Comparison of ENCODE assay signal across 22 cellular contexts in genomic region chr1:17190526-17190995, GRCh38. TPM values are rescaled to one million over a fixed set of nuclear protein-coding genes. Genes with fewer than 3 reads are reported as not detected.
DNase-seq lines count a peak whose midpoint lies in the region; ATAC-seq, FAIRE-seq and TF ChIP-seq lines count a peak whose summit lies in the region.
"Had no signal": no experiment of that assay in that cellular context is flagged by ENCODE, and none has a peak within 500 bp of the region (broad histone marks: within the 10 kb centered on the region; RNA-seq: fewer than 3 reads in every experiment).

No MANE protein-coding gene starts in this region.

- H3K4me3 ChIP-seq in IMR-90 (ENCODE audit: insufficient read depth, low read depth, low read length) = no peak overlapping the region
- no peak overlapping the region for H3K4me3 ChIP-seq in brain microvascular endothelial cell (ENCODE audit: low read depth, low read length)
- no peak overlapping the region for H3K4me3 ChIP-seq in smooth muscle cell
- no peak overlapping the region for H3K4me3 ChIP-seq in foreskin fibroblast (ENCODE audit: low read depth in 1 of 2, low read length in 2 of 2)
- H3K4me3 ChIP-seq in kidney (ENCODE audit: low read length in 2 of 2) = no peak overlapping the region

- no peak for TF ChIP-seq RAD21 in IMR-90 (IDR thresholded peaks at IDR 0.05; ENCODE audit: low read length)

- dilution Hi-C loops in IMR-90 (cut with HindIII; ENCODE audit: low sequenced_read_pairs, unreplicated experiment) = no loop called here

- peak overlapping the region; percentile 94 for H3K27ac ChIP-seq in IMR-90 (ENCODE audit: insufficient read depth, low read length)
- H3K27ac ChIP-seq in brain microvascular endothelial cell = peak overlapping the region; percentile 70
- H3K27ac ChIP-seq in smooth muscle cell (ENCODE audit: low read depth) = peak overlapping the region; percentile 66
- no peak overlapping the region for H3K27ac ChIP-seq in kidney (ENCODE audit: low read depth in 2 of 2, low read length in 2 of 2)

- peak overlapping the region; percentile 91 for H2BK20ac ChIP-seq in IMR-90 (ENCODE audit: low read depth, low read length)

- H4K8ac ChIP-seq in IMR-90 (ENCODE audit: low read depth in 2 of 2, low read length in 2 of 2) = peak overlapping the region; percentile 97

- TF ChIP-seq CTCF in IMR-90 (conservative IDR thresholded peaks at IDR 0.05; ENCODE audit: low read depth, low read length) = no peak
- TF ChIP-seq CTCF in brain microvascular endothelial cell (IDR thresholded peaks at IDR 0.05; ENCODE audit: low read depth, low read length, missing control alignments) = no peak
- no peak for TF ChIP-seq CTCF in smooth muscle cell (IDR thresholded peaks at IDR 0.05; ENCODE audit: borderline replicate concordance, insufficient read depth, poor library complexity, severe bottlenecking)
- no peak for TF ChIP-seq CTCF in foreskin fibroblast (IDR thresholded peaks at IDR 0.05; ENCODE audit: low read depth, low read length)
- TF ChIP-seq CTCF in kidney (IDR thresholded peaks at IDR 0.05; ENCODE audit: borderline replicate concordance, extremely low read depth, insufficient read depth) = no peak

- intact Hi-C loops in IMR-90 (cut with micrococcal nuclease) (loop anchor here (1.0 kb wide), 1 partner anchor 62 kb away; no protein-coding TSS in a partner anchor), kidney (cut with DNase I) (no loop called here)

- H2BK120ac ChIP-seq in IMR-90 (ENCODE audit: low read depth, low read length) = peak overlapping the region; percentile 99

- peak overlapping the region; percentile 92 for H2AK9ac ChIP-seq in IMR-90 (replicated peaks; ENCODE audit: low read depth, low read length, poor library complexity)

- H3K18ac ChIP-seq in IMR-90 (ENCODE audit: low read depth, low read length) = peak overlapping the region; percentile 67

- H2AFZ ChIP-seq in IMR-90 (replicated peaks; ENCODE audit: low read length, poor library complexity) = peak overlapping the region; percentile 85
- no peak overlapping the region for H2AFZ ChIP-seq in smooth muscle cell (ENCODE audit: low read depth)

- no peaks in the 10 kb centered on the region for H3K79me2 ChIP-seq in smooth muscle cell (ENCODE audit: low read depth)

- H3K9me1 ChIP-seq in IMR-90 (ENCODE audit: insufficient read depth, low read length) = peaks cover 6% of the 10 kb centered on the region; the same call in 1 of the 2 replicates

- peak overlapping the region; percentile 89 for H3K23ac ChIP-seq in IMR-90 (ENCODE audit: low read depth, low read length)

- no peaks in the 10 kb centered on the region for H3K27me3 ChIP-seq in IMR-90 (ENCODE audit: control insufficient read depth, insufficient read depth, low read length)
- no peaks in the 10 kb centered on the region for H3K27me3 ChIP-seq in brain microvascular endothelial cell (replicated peaks)
- no peaks in the 10 kb centered on the region for H3K27me3 ChIP-seq in smooth muscle cell (ENCODE audit: low read depth)

- POLR2A ChIA-PET in IMR-90 (lab: Charles Lee; ENCODE audit: unreplicated experiment) = interaction anchor here (0.8 kb wide), 1 partner anchor 43 kb away, joined by 3 read pairs; no protein-coding TSS in a partner anchor

- H3K9me3 ChIP-seq in IMR-90 (ENCODE audit: control insufficient read depth, insufficient read depth, low read length) (peaks cover 4% of the 10 kb centered on the region; the same call in 1 of the 2 replicates), smooth muscle cell (replicated peaks; ENCODE audit: low read depth) (no peaks in the 10 kb centered on the region), kidney (ENCODE audit: control insufficient read depth in 1 of 2, low read length in 2 of 2) (peaks cover 0 to 6% of the 10 kb centered on the region in 2 donors)

- peaks cover 9% of the 10 kb centered on the region for H3K4me1 ChIP-seq in IMR-90 (ENCODE audit: control insufficient read depth, insufficient read depth, low read length)
- H3K4me1 ChIP-seq in smooth muscle cell (ENCODE audit: low read depth) = peaks cover 8% of the 10 kb centered on the region
- H3K4me1 ChIP-seq in kidney (ENCODE audit: control insufficient read depth in 1 of 2, insufficient read depth in 1 of 2, low read depth in 1 of 2, low read length in 2 of 2) = no peaks in the 10 kb centered on the region

- no peak overlapping the region for H3K4me2 ChIP-seq in IMR-90 (ENCODE audit: low read depth, low read length)
- H3K4me2 ChIP-seq in smooth muscle cell = peak overlapping the region; percentile 40

- DNase-seq in IMR-90 = no peak
- no peak for DNase-seq in brain microvascular endothelial cell
- DNase-seq in islet precursor cell = peak; percentile 29
- no peak for DNase-seq in smooth muscle cell (lab: John Stamatoyannopoulos, UW; ENCODE audit: unreplicated experiment)
- no peak for DNase-seq in DMS79 (lab: John Stamatoyannopoulos, UW)
- no peak for DNase-seq in foreskin fibroblast
- no peak for DNase-seq in kidney
- DNase-seq: activated CD8-positive, alpha-beta memory T cell treated with anti-CD3 and anti-CD28 coated beads for 24 hours; caudate nucleus; GDM1; NCI-H1436; NCI-H2171; NCI-H69; right cardiac atrium; stimulated activated CD4-positive, alpha-beta T cell treated with anti-CD3 and anti-CD28 coated beads, Interleukin-2, amount 100 ng/mL, for 24 hours; T1000 had no signal

- ATAC-seq in IMR-90 (ENCODE audit: low read depth) = no peak
- ATAC-seq: activated CD4-positive, CD25-positive, alpha-beta regulatory T cell treated with anti-CD3 and anti-CD28 coated beads, Interleukin-2, amount 50 U/mL, for 24 hours; activated T-helper 17 cell treated with anti-CD3 and anti-CD28 coated beads, Interleukin-2, amount 50 U/mL, for 72 hours; right cardiac atrium had no signal

- in situ Hi-C loops in IMR-90 (cut with MboI; ENCODE audit: low sequenced_read_pairs) (no loop called here), brain microvascular endothelial cell (cut with HindIII; ENCODE audit: low pct_ligation_motif_present, low sequenced_read_pairs) (no loop called here)

- WGBS in IMR-90 (ENCODE audit: extremely low coverage in 2 of 2, insufficient read length in 1 of 2), 2 experiments = no CpG with 5 or more reads among the region's 5 CpGs
- WGBS in smooth muscle cell (ENCODE audit: low lambda C conversion rate) = 96% methylated on average over 5 of the region's 5 CpGs

- no peaks in the 10 kb centered on the region for H4K20me1 ChIP-seq in IMR-90 (ENCODE audit: insufficient read depth, low read length)
- H4K20me1 ChIP-seq in smooth muscle cell (ENCODE audit: low read depth) = no peaks in the 10 kb centered on the region

- peak overlapping the region; percentile 49 for H3K9ac ChIP-seq in IMR-90 (ENCODE audit: low read depth, low read length)
- no peak overlapping the region for H3K9ac ChIP-seq in smooth muscle cell (ENCODE audit: low read depth)
- H3K9ac ChIP-seq in kidney (ENCODE audit: low read length in 2 of 2) = no peak overlapping the region

- no peak for TF ChIP-seq POLR2A in IMR-90 (IDR thresholded peaks at IDR 0.05; ENCODE audit: low read depth, low read length)

- FAIRE-seq in kidney (lab: Jason Lieb, UNC) = no peak

- H4K5ac ChIP-seq in IMR-90 (ENCODE audit: low read depth, low read length) = peak overlapping the region; percentile 97

- no TSS peak for BruUV-seq in IMR-90 (replicated peaks; lab: Mats Ljungman, UMichigan)

- peak overlapping the region; percentile 98 for H2BK5ac ChIP-seq in IMR-90 (ENCODE audit: low read depth, low read length, poor library complexity, severe bottlenecking)

- H3K79me1 ChIP-seq in IMR-90 (ENCODE audit: low read depth in 1 of 2, low read length in 2 of 2) = peaks cover 0 to 6% of the 10 kb centered on the region in 2 experiments; a peak in 1 of 4 replicates

- peak overlapping the region; percentile 73; the same call in 1 of the 2 replicates for H3K56ac ChIP-seq in IMR-90 (ENCODE audit: extremely low read depth, insufficient read depth, low read length)

- H3K14ac ChIP-seq in IMR-90 (replicated peaks; ENCODE audit: low read depth, low read length) = peak overlapping the region; percentile 83

- peak overlapping the region; percentile 98 for H3K4ac ChIP-seq in IMR-90 (ENCODE audit: low read depth, low read length)

- CTCF ChIA-PET in IMR-90 (lab: Yijun Ruan, JAX) = no interaction called here

- peak overlapping the region; percentile 96 for H2AK5ac ChIP-seq in IMR-90 (ENCODE audit: low read depth, low read length)

- H2BK15ac ChIP-seq in IMR-90 (ENCODE audit: low read depth, low read length) = peak overlapping the region; percentile 97; the same call in 2 of the 3 replicates

- H3K36me3 ChIP-seq in IMR-90 (ENCODE audit: control insufficient read depth, insufficient read depth, low read length) (no peaks in the 10 kb centered on the region), brain microvascular endothelial cell (replicated peaks) (no peaks in the 10 kb centered on the region), smooth muscle cell (ENCODE audit: low read depth) (no peaks in the 10 kb centered on the region), kidney (ENCODE audit: control insufficient read depth in 1 of 2, insufficient read depth in 2 of 2, low read length in 2 of 2) (no peaks in the 10 kb centered on the region)

- no peaks in the 10 kb centered on the region for H3F3A ChIP-seq in smooth muscle cell (ENCODE audit: low read depth)

- H4K91ac ChIP-seq in IMR-90 (ENCODE audit: insufficient read depth, low read depth, low read length) = peak overlapping the region; percentile 100

TF ChIP-seq in IMR-90, 13 proteins besides CTCF, POLR2A, EP300 and RAD21:
- TF ChIP-seq MXI1 (IDR thresholded peaks at IDR 0.05; ENCODE audit: borderline replicate concordance, low read depth, low read length) = no peak
- no peak for TF ChIP-seq BHLHE40 (IDR thresholded peaks at IDR 0.05; ENCODE audit: low read depth, low read length)
- no peak for TF ChIP-seq FOS (IDR thresholded peaks at IDR 0.05; ENCODE audit: low read depth, low read length)
- no peak for TF ChIP-seq NFE2L2 (IDR thresholded peaks at IDR 0.05; ENCODE audit: low read depth, low read length)

RNA-seq across cellular contexts. Expression of gene PADI1, which starts 14.4 kb away (rescaled TPM):
- total RNA-seq in IMR-90 (2012; rRNA removed) (not detected in 2 replicates), smooth muscle cell (1.7 TPM in 1 of 2 replicates, not detected in the other), kidney (1.3 TPM)
- polyA plus RNA-seq in IMR-90 (2012; rRNA removed) (0.13 and 0.17 TPM in 2 replicates), smooth muscle cell (not detected in 2 replicates), kidney (ENCODE audit: insufficient read depth, low read depth, low replicate concordance) (not detected)
- polyA plus RNA-seq in IMR-90 (2012; cell fraction: cytosol; rRNA removed) = 0.04 TPM in 1 of 2 replicates, not detected in the other
- polyA plus RNA-seq in IMR-90 (2012; cell fraction: nucleus; rRNA removed; ENCODE audit: low replicate concordance) = 0.14 and 0.21 TPM in 2 replicates
- total RNA-seq: activated T-helper 17 cell treated with anti-CD3 and anti-CD28 coated beads, Interleukin-2, amount 50 U/mL, for 72 hours; OCI-LY7; right cardiac atrium; SK-MEL-5 had no signal
- polyA plus RNA-seq: right cardiac atrium had no signal

RNA-seq across cellular contexts. Expression of gene PADI3, which starts 58.3 kb away (rescaled TPM):
- total RNA-seq in IMR-90 (2012; rRNA removed) (not detected in 2 replicates), smooth muscle cell (not detected in 2 replicates), kidney (not detected)
- polyA plus RNA-seq in IMR-90 (2012; rRNA removed) (not detected in 2 replicates), smooth muscle cell (not detected in 2 replicates), kidney (ENCODE audit: insufficient read depth, low read depth, low replicate concordance) (not detected)
- polyA plus RNA-seq in IMR-90 (2012; cell fraction: cytosol; rRNA removed) = not detected in 2 replicates
- polyA plus RNA-seq in IMR-90 (2012; cell fraction: nucleus; rRNA removed; ENCODE audit: low replicate concordance) = 0.01 and 0.03 TPM in 2 replicates
- total RNA-seq: activated T-helper 17 cell treated with anti-CD3 and anti-CD28 coated beads, Interleukin-2, amount 50 U/mL, for 72 hours; fibroblast of villous mesenchyme; OCI-LY7; right cardiac atrium had no signal
- polyA plus RNA-seq: BJ, right cardiac atrium had no signal

Comparison
In these comparisons a context has a peak if more than half of its experiments do, and no peak if none do; other contexts are left out.
1. H3K27ac ChIP-seq: peak in IMR-90 (single experiment), brain microvascular endothelial cell (single experiment) and smooth muscle cell (single experiment); none in kidney (0 of 2).